Comparison of ENCODE assay signal across 8 cellular contexts in the genomic region with DNA sequence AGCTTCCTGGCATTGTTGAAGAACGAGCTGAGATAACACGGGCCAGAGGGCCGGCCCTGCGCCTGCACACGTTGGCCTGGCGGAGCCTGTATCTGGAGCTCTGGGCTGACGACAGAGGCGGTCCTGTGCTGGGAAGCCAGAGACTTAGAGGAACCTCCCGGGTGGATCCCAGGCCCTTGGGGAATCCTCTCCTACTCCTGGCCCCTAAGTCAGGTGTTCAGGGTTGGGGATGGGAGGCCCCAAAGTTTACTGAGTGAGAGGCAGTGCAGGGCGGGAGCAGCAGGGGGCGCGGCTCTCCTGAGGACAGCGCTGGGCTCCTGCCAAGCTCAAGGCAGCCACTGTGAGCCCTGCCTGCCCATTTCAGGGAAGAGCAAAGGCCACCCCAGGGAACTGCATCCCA. TPM values are rescaled to one million over a fixed set of nuclear protein-coding genes. Genes with fewer than 3 reads are reported as not detected.
DNase-seq lines count a peak whose midpoint lies in the region; ATAC-seq and TF ChIP-seq lines count a peak whose summit lies in the region.

No MANE protein-coding gene starts in this region.

- peaks cover 29% of the 10 kb centered on the region for H3K27me3 Mint-ChIP-seq in endothelial cell (ENCODE audit: unreplicated experiment)
- H3K27me3 Mint-ChIP-seq in natural killer cell treated with Interleukin-12 subunit alpha and Interleukin-12 subunit beta and Interleukin-15 and Interleukin-18, amount 100 ng/mL, for 72 hours = peaks cover 8 to 27% of the 10 kb centered on the region in 2 donors

- H3K9me3 Mint-ChIP-seq in endothelial cell (ENCODE audit: unreplicated experiment) = no peaks in the 10 kb centered on the region
- H3K9me3 Mint-ChIP-seq in natural killer cell treated with Interleukin-12 subunit alpha and Interleukin-12 subunit beta and Interleukin-15 and Interleukin-18, amount 100 ng/mL, for 72 hours = no peaks in the 10 kb centered on the region

- H3K36me3 Mint-ChIP-seq in endothelial cell (ENCODE audit: low read depth, unreplicated experiment) = peaks cover 4% of the 10 kb centered on the region
- H3K36me3 Mint-ChIP-seq in natural killer cell treated with Interleukin-12 subunit alpha and Interleukin-12 subunit beta and Interleukin-15 and Interleukin-18, amount 100 ng/mL, for 72 hours = no peaks in the 10 kb centered on the region

- peaks cover 5% of the 10 kb centered on the region for H3K4me1 Mint-ChIP-seq in endothelial cell (ENCODE audit: unreplicated experiment)
- H3K4me1 Mint-ChIP-seq in natural killer cell treated with Interleukin-12 subunit alpha and Interleukin-12 subunit beta and Interleukin-15 and Interleukin-18, amount 100 ng/mL, for 72 hours (ENCODE audit: low read depth in 2 of 2) = peaks cover 0 to 4% of the 10 kb centered on the region in 2 donors

- H3K36me3 ChIP-seq in RWPE2 (ENCODE audit: low read depth) = no peaks in the 10 kb centered on the region

- ATAC-seq in HG02678 (IDR thresholded peaks at IDR 0.05; ENCODE audit: unreplicated experiment) = peak; percentile 61
- peak; percentile 71 for ATAC-seq in RWPE2 (ENCODE audit: low read depth)
- peak; percentile 22 to 43 for ATAC-seq in natural killer cell treated with Interleukin-12 subunit alpha and Interleukin-12 subunit beta and Interleukin-15 and Interleukin-18, amount 100 ng/mL, for 72 hours
- no peak for ATAC-seq in HG02885 (IDR thresholded peaks at IDR 0.05; ENCODE audit: poor library complexity, unreplicated experiment)
- ATAC-seq in GM21447 (IDR thresholded peaks at IDR 0.05; ENCODE audit: unreplicated experiment) = no peak
- ATAC-seq in GM18858 (IDR thresholded peaks at IDR 0.05; ENCODE audit: unreplicated experiment) = no peak

- H3K27ac Mint-ChIP-seq in endothelial cell (ENCODE audit: unreplicated experiment) = no peak overlapping the region
- no peak overlapping the region for H3K27ac Mint-ChIP-seq in natural killer cell treated with Interleukin-12 subunit alpha and Interleukin-12 subunit beta and Interleukin-15 and Interleukin-18, amount 100 ng/mL, for 72 hours

- peak; percentile 73 for TF ChIP-seq CTCF in RWPE2 (IDR thresholded peaks at IDR 0.05; ENCODE audit: poor library complexity, severe bottlenecking)
- TF ChIP-seq CTCF in endothelial cell (IDR thresholded peaks at IDR 0.05; ENCODE audit: unreplicated experiment) = peak; percentile 57

- no peaks in the 10 kb centered on the region for H3K4me1 ChIP-seq in RWPE2 (ENCODE audit: insufficient read depth, poor library complexity, severe bottlenecking)

- DNase-seq in GDM1 (lab: John Stamatoyannopoulos, UW) = peak; percentile 76
- no peak for DNase-seq in RWPE2 (ENCODE audit: low spot score)
- peak; percentile 67 for DNase-seq in endothelial cell (ENCODE audit: low spot score)
- no peak for DNase-seq in natural killer cell treated with Interleukin-12 subunit alpha and Interleukin-12 subunit beta and Interleukin-15 and Interleukin-18, amount 100 ng/mL, for 72 hours (ENCODE audit: low spot score)

- no peak overlapping the region for H3K4me3 ChIP-seq in RWPE2 (ENCODE audit: severe bottlenecking)

- peaks cover 24% of the 10 kb centered on the region for H3K27me3 ChIP-seq in RWPE2 (ENCODE audit: insufficient read depth, poor library complexity, severe bottlenecking)

- no peak overlapping the region for H3K4me3 Mint-ChIP-seq in endothelial cell (ENCODE audit: unreplicated experiment)
- no peak overlapping the region for H3K4me3 Mint-ChIP-seq in natural killer cell treated with Interleukin-12 subunit alpha and Interleukin-12 subunit beta and Interleukin-15 and Interleukin-18, amount 100 ng/mL, for 72 hours

- H3K9me3 ChIP-seq in RWPE2 (ENCODE audit: severe bottlenecking) = no peaks in the 10 kb centered on the region

- H3K27ac ChIP-seq in RWPE2 (ENCODE audit: poor library complexity, severe bottlenecking) = no peak overlapping the region

RNA-seq across cellular contexts. Expression of a gene that starts 2.5 kb away (rescaled TPM):
- total RNA-seq in endothelial cell (ENCODE audit: unreplicated experiment) = 1.7 TPM
- not detected for total RNA-seq in natural killer cell treated with Interleukin-12 subunit alpha and Interleukin-12 subunit beta and Interleukin-15 and Interleukin-18, amount 100 ng/mL, for 72 hours

Comparison
In these comparisons a context has a peak if more than half of its experiments do, and no peak if none do; other contexts are left out.
1. DNase-seq: peak in GDM1 (single experiment) and endothelial cell (single experiment); none in RWPE2 (single experiment) and natural killer cell treated with Interleukin-12 subunit alpha and Interleukin-12 subunit beta and Interleukin-15 and Interleukin-18, amount 100 ng/mL, for 72 hours (single experiment).
2. ATAC-seq: peak in HG02678 (single experiment), RWPE2 (single experiment) and natural killer cell treated with Interleukin-12 subunit alpha and Interleukin-12 subunit beta and Interleukin-15 and Interleukin-18, amount 100 ng/mL, for 72 hours (2 of 2); none in HG02885 (single experiment), GM21447 (single experiment) and GM18858 (single experiment).